12 cellular contexts compared by ENCODE assay signal in genomic region chr14:74875941-74876913, GRCh38. TPM values are rescaled to one million over a fixed set of nuclear protein-coding genes. Genes with fewer than 3 reads are reported as not detected.
DNase-seq lines count a peak whose midpoint lies in the region; ATAC-seq and TF ChIP-seq lines count a peak whose summit lies in the region.
"Had no signal": no experiment of that assay in that cellular context is flagged by ENCODE, and none has a peak within 500 bp of the region (broad histone marks: within the 10 kb centered on the region; RNA-seq: fewer than 3 reads in every experiment).

Gene PROX2, minus strand, starts transcription at chr14:74876145. Its CDS starts 12,311 bp downstream, at chr14:74863834.

- no peak within 1 kb of the TSS for H2AFZ ChIP-seq in PC-3 (ENCODE audit: low read length)

- H3K9me2 ChIP-seq in PC-3 (replicated peaks; ENCODE audit: low read length) = no peaks in the 10 kb centered on the region

- peaks cover 37% of the 10 kb centered on the region for H3K4me1 Mint-ChIP-seq in activated CD8-positive, alpha-beta T cell treated with anti-CD3 and anti-CD28 coated beads, Interleukin-2, amount 10 ng/mL, durations not matched to agents 7 days and 5 days (ENCODE audit: low read depth)

- POLR2A ChIA-PET in activated CD8-positive, alpha-beta T cell treated with anti-CD3 and anti-CD28 coated beads, Interleukin-2, amount 10 ng/mL, durations not matched to agents 7 days and 5 days (lab: Charles Lee) = interaction anchor here (1.1 to 1.9 kb wide), 5 partner anchors 9 to 80 kb away, joined by 3 to 10 read pairs (median 5); no protein-coding TSS in a partner anchor
- POLR2A ChIA-PET in PC-3 (lab: Charles Lee; ENCODE audit: unreplicated experiment) = no interaction called here

- intact Hi-C loops in PC-3 (cut with micrococcal nuclease) = no loop called here

- H3K4me3 Mint-ChIP-seq in activated CD8-positive, alpha-beta T cell treated with anti-CD3 and anti-CD28 coated beads, Interleukin-2, amount 10 ng/mL, durations not matched to agents 7 days and 5 days = peak within 1 kb of the TSS; percentile 37

- no peaks in the 10 kb centered on the region for H3K36me3 Mint-ChIP-seq in activated CD8-positive, alpha-beta T cell treated with anti-CD3 and anti-CD28 coated beads, Interleukin-2, amount 10 ng/mL, durations not matched to agents 7 days and 5 days (ENCODE audit: low read depth)

- H3K27ac Mint-ChIP-seq in activated CD8-positive, alpha-beta T cell treated with anti-CD3 and anti-CD28 coated beads, Interleukin-2, amount 10 ng/mL, durations not matched to agents 7 days and 5 days = peak within 1 kb of the TSS; percentile 82

- H3F3A ChIP-seq in PC-3 (ENCODE audit: low read length, unreplicated experiment) = no peaks in the 10 kb centered on the region

- peak; percentile 87 for ATAC-seq in activated CD8-positive, alpha-beta T cell treated with anti-CD3 and anti-CD28 coated beads, Interleukin-2, amount 10 ng/mL, durations not matched to agents 7 days and 5 days
- no peak for ATAC-seq in PC-3
- ATAC-seq in HG03135 (IDR thresholded peaks at IDR 0.05; ENCODE audit: unreplicated experiment) = no peak
- ATAC-seq: Right ventricle myocardium inferior had no signal

- no peak within 1 kb of the TSS for H3K9ac ChIP-seq in PC-3 (ENCODE audit: low read length)

- no peaks in the 10 kb centered on the region for H3K27me3 Mint-ChIP-seq in activated CD8-positive, alpha-beta T cell treated with anti-CD3 and anti-CD28 coated beads, Interleukin-2, amount 10 ng/mL, durations not matched to agents 7 days and 5 days (ENCODE audit: low read depth)

- peak within 1 kb of the TSS; percentile 6; the same call in 1 of the 2 replicates for H3K27ac ChIP-seq in HL-60 (replicated peaks)
- H3K27ac ChIP-seq in PC-3 (ENCODE audit: low read length) = no peak within 1 kb of the TSS
- H3K27ac ChIP-seq: ascending aorta had no signal

- H3K36me3 ChIP-seq in PC-3 (ENCODE audit: low read depth, low read length) = no peaks in the 10 kb centered on the region
- H3K36me3 ChIP-seq: ascending aorta had no signal

- H3K79me2 ChIP-seq in PC-3 (ENCODE audit: low read length) = no peaks in the 10 kb centered on the region

- in situ Hi-C loops in ACHN (cut with HindIII; ENCODE audit: low pct_ligation_motif_present, low pct_unique_long_range_greater_than_20kb, low sequenced_read_pairs) = no loop called here

- DNase-seq in AG10803 (ENCODE audit: low read depth) (peak; percentile 69), HL-60 (ENCODE audit: low read depth in 1 of 2, low spot score in 1 of 2) (peak in 1 of 2 experiments; percentile 10), fibroblast of mammary gland (ENCODE audit: low read depth) (peak; percentile 59), mucosa of gallbladder (ENCODE audit: low spot score) (no peak), PC-3 (no peak), ACHN (no peak)
- DNase-seq in activated CD8-positive, alpha-beta T cell treated with anti-CD3 and anti-CD28 coated beads, Interleukin-2, amount 10 ng/mL, durations not matched to agents 7 days and 5 days = peak; percentile 46

- BruUV-seq in PC-3 (replicated peaks; lab: Mats Ljungman, UMichigan) = no TSS peak

- CTCF ChIA-PET in activated CD8-positive, alpha-beta T cell treated with anti-CD3 and anti-CD28 coated beads, Interleukin-2, amount 10 ng/mL, durations not matched to agents 7 days and 5 days (lab: Charles Lee) = interaction anchor here (0.7 to 10.6 kb wide), 7 partner anchors 8 to 212 kb away, joined by 3 to 155 read pairs (median 9); no protein-coding TSS in a partner anchor
- CTCF ChIA-PET in PC-3 (lab: Charles Lee) = interaction anchor here (1.0 kb wide), 1 partner anchor 15 kb away, joined by 3 read pairs; no protein-coding TSS in a partner anchor

- H3K27me3 ChIP-seq in HL-60 (ENCODE audit: insufficient read depth, poor library complexity, severe bottlenecking) = no peaks in the 10 kb centered on the region
- H3K27me3 ChIP-seq in PC-3 (ENCODE audit: low read length) = no peaks in the 10 kb centered on the region
- H3K27me3 ChIP-seq: ascending aorta had no signal

- H3K4me2 ChIP-seq in PC-3 (ENCODE audit: low read length) = no peak within 1 kb of the TSS

- H3K4me1 ChIP-seq in PC-3 (ENCODE audit: insufficient read depth, low read length) = peaks cover 14% of the 10 kb centered on the region

- no peak within 1 kb of the TSS for H3K4me3 ChIP-seq in AG10803 (ENCODE audit: low read length)
- H3K4me3 ChIP-seq in HL-60 (replicated peaks; ENCODE audit: insufficient read depth, low read length) = no peak within 1 kb of the TSS
- no peak within 1 kb of the TSS for H3K4me3 ChIP-seq in fibroblast of mammary gland (ENCODE audit: control insufficient read depth, low read depth, low read length)
- no peak within 1 kb of the TSS for H3K4me3 ChIP-seq in PC-3 (ENCODE audit: low read length)
- H3K4me3 ChIP-seq: ascending aorta had no signal

- TF ChIP-seq CTCF in AG10803 (conservative IDR thresholded peaks at IDR 0.05; ENCODE audit: low read length) (no peak), HL-60 (IDR thresholded peaks at IDR 0.05; ENCODE audit: insufficient read depth, low read length) (no peak), fibroblast of mammary gland (conservative IDR thresholded peaks at IDR 0.05; ENCODE audit: control insufficient read depth, insufficient read depth, low read depth, low read length) (no peak), PC-3 (conservative IDR thresholded peaks at IDR 0.05; ENCODE audit: low read depth, low read length) (no peak)

- H3K9me3 Mint-ChIP-seq in activated CD8-positive, alpha-beta T cell treated with anti-CD3 and anti-CD28 coated beads, Interleukin-2, amount 10 ng/mL, durations not matched to agents 7 days and 5 days (ENCODE audit: insufficient read depth) = no peaks in the 10 kb centered on the region

- no peaks in the 10 kb centered on the region for H4K20me1 ChIP-seq in PC-3 (ENCODE audit: low read length)

- no peaks in the 10 kb centered on the region for H3K9me3 ChIP-seq in PC-3 (ENCODE audit: low read length)
- H3K9me3 ChIP-seq: ascending aorta had no signal

RNA-seq across cellular contexts. Expression of gene PROX2, which starts in this region (rescaled TPM):
- under 1 TPM; 0.13 to 0.44 TPM for total RNA-seq in activated CD8-positive, alpha-beta T cell treated with anti-CD3 and anti-CD28 coated beads, Interleukin-2, amount 10 ng/mL, durations not matched to agents 7 days and 5 days
- total RNA-seq in mucosa of gallbladder = 0.06 TPM
- not detected in 2 replicates for total RNA-seq in PC-3 (2014; rRNA removed)
- total RNA-seq: ascending aorta, MCF 10A, omental fat pad, Right ventricle myocardium inferior had no signal

Comparison
In these comparisons a context has a peak if more than half of its experiments do, and no peak if none do; other contexts are left out.
1. Peak in DNase-seq and ATAC-seq in activated CD8-positive, alpha-beta T cell treated with anti-CD3 and anti-CD28 coated beads, Interleukin-2, amount 10 ng/mL, durations not matched to agents 7 days and 5 days; RNA of the gene not detected or under 1 TPM.
2. DNase-seq: peak in AG10803 (single experiment) and fibroblast of mammary gland (single experiment); none in mucosa of gallbladder (single experiment), PC-3 (single experiment) and ACHN (single experiment).